ENCODE assay signal across 11 cellular contexts in the genomic region with DNA sequence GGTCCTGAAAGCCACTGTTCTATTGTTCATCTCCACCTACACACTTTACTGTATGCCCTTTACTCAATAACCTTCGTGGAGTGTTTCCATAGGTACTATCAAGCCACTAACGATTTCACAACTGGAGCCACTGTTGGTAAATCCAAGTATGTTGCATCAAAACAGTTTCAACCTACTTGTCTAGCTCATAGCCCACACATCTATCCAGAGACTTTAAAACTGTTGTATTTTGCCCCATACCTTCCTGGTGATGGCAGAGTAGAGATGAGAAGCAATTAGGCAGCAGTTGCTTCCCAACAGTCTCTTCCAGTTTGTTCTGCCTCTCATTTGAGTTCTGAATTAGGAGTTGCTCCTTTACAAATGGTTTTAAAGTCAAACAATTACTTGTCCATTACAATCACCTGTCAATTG. TPM values are rescaled to one million over a fixed set of nuclear protein-coding genes. Genes with fewer than 3 reads are reported as not detected.
A peak's percentile ranks its signal among the peaks of the same experiment; 100 is the strongest.
DNase-seq lines count a peak whose midpoint lies in the region; ATAC-seq and TF ChIP-seq lines count a peak whose summit lies in the region.
"Had no signal": no experiment of that assay in that cellular context is flagged by ENCODE, and none has a peak within 500 bp of the region (broad histone marks: within the 10 kb centered on the region; RNA-seq: fewer than 3 reads in every experiment).

No MANE protein-coding gene starts in this region.

- peaks cover 18% of the 10 kb centered on the region for H3F3A ChIP-seq in neural progenitor cell (ENCODE audit: low read depth)

- peak overlapping the region; percentile 98 for H3K27ac Mint-ChIP-seq in neural progenitor cell
- no peak overlapping the region for H3K27ac Mint-ChIP-seq in CD14-positive monocyte

- H3K27ac ChIP-seq in AG04450 (ENCODE audit: low read depth, low read length) (peak overlapping the region; percentile 78), RWPE2 (ENCODE audit: poor library complexity, severe bottlenecking) (no peak overlapping the region), neural progenitor cell (no peak overlapping the region)

- H3K79me2 ChIP-seq in neural progenitor cell (ENCODE audit: low read depth) = no peaks in the 10 kb centered on the region

- POLR2A ChIA-PET in AG04450 (lab: Yijun Ruan, JAX) = interaction anchor here (1.1 kb wide), 1 partner anchor 9 kb away, joined by 3 read pairs; the partner anchor contains the start of gene CNOT8

- CTCF ChIA-PET in AG04450 (lab: Charles Lee) = interaction anchor here (0.8 to 2.4 kb wide), 2 partner anchors 12 to 199 kb away, joined by 3 to 9 read pairs; no protein-coding TSS in a partner anchor

- peak overlapping the region; percentile 79 for H3K4me2 ChIP-seq in neural progenitor cell

- H3K4me1 ChIP-seq in RWPE2 (ENCODE audit: insufficient read depth, poor library complexity, severe bottlenecking) (peaks cover 6% of the 10 kb centered on the region), neural progenitor cell (peaks cover 6% of the 10 kb centered on the region)

- TF ChIP-seq CTCF in AG04450 (IDR thresholded peaks at IDR 0.05; ENCODE audit: low read depth, low read length) = 0 out of 2 replicates have a peak, but pooled peaks have one; percentile 9
- TF ChIP-seq CTCF in RWPE2 (IDR thresholded peaks at IDR 0.05; ENCODE audit: poor library complexity, severe bottlenecking) = no peak
- no peak for TF ChIP-seq CTCF in neural progenitor cell (IDR thresholded peaks at IDR 0.05)
- no peak for TF ChIP-seq CTCF in CD14-positive monocyte (IDR thresholded peaks at IDR 0.05)

- H3K9ac ChIP-seq in neural progenitor cell = no peak overlapping the region

- H3K9me3 Mint-ChIP-seq in neural progenitor cell (no peaks in the 10 kb centered on the region), CD14-positive monocyte (peaks cover 0 to 2% (median 0%) of the 10 kb centered on the region in 7 donors)

- no peaks in the 10 kb centered on the region for H3K36me3 ChIP-seq in RWPE2 (ENCODE audit: low read depth)
- H3K36me3 ChIP-seq in neural progenitor cell = no peaks in the 10 kb centered on the region

- H3K27me3 Mint-ChIP-seq in neural progenitor cell (ENCODE audit: insufficient read depth, low read depth) (peaks cover 2% of the 10 kb centered on the region), CD14-positive monocyte (ENCODE audit: low read depth in 3 of 3) (peaks cover 0 to 2% (median 0%) of the 10 kb centered on the region in 3 donors)

- peak overlapping the region; percentile 83 for H2AFZ ChIP-seq in neural progenitor cell (replicated peaks)

- no peak for DNase-seq in AG04450 (ENCODE audit: low read depth, low spot score)
- no peak for DNase-seq in RWPE2 (ENCODE audit: low spot score)
- DNase-seq in fibroblast of gingiva (ENCODE audit: low read depth) = peak; percentile 69
- no peak for DNase-seq in neural progenitor cell (ENCODE audit: low spot score)
- no peak for DNase-seq in HuH-7 (ENCODE audit: low spot score)
- DNase-seq in CD14-positive monocyte (ENCODE audit: low spot score) = no peak
- DNase-seq in NCI-H2171 treated with DMSO at 0.1 percent for 48 hours (lab: John Stamatoyannopoulos, UW) = no peak
- DNase-seq: activated CD4-positive, alpha-beta T cell treated with anti-CD3 and anti-CD28 coated beads for 1 hour; glutamatergic neuron; NCI-H146 had no signal

- H4K20me1 ChIP-seq in neural progenitor cell (ENCODE audit: low read depth) = no peaks in the 10 kb centered on the region

- intact Hi-C loops in CD14-positive monocyte (cut with micrococcal nuclease) = loop anchor here in 1 of 2 donors (10.0 kb wide), 1 partner anchor 165 kb away; no protein-coding TSS in a partner anchor

- no peaks in the 10 kb centered on the region for H3K27me3 ChIP-seq in AG04450 (ENCODE audit: control insufficient read depth, insufficient read depth, low read length)
- no peaks in the 10 kb centered on the region for H3K27me3 ChIP-seq in RWPE2 (ENCODE audit: insufficient read depth, poor library complexity, severe bottlenecking)
- H3K27me3 ChIP-seq in neural progenitor cell = no peaks in the 10 kb centered on the region

- H3K9me3 ChIP-seq in AG04450 (ENCODE audit: control insufficient read depth, insufficient read depth, low read length) (no peaks in the 10 kb centered on the region), RWPE2 (ENCODE audit: severe bottlenecking) (no peaks in the 10 kb centered on the region), neural progenitor cell (ENCODE audit: low read depth) (no peaks in the 10 kb centered on the region)

- ATAC-seq in RWPE2 (ENCODE audit: low read depth) = peak; percentile 40
- no peak for ATAC-seq in HG02852 (IDR thresholded peaks at IDR 0.05; ENCODE audit: unreplicated experiment)

- H3K36me3 Mint-ChIP-seq in neural progenitor cell = peaks cover 1% of the 10 kb centered on the region
- H3K36me3 Mint-ChIP-seq in CD14-positive monocyte = no peaks in the 10 kb centered on the region

- H3K4me3 ChIP-seq in AG04450 (ENCODE audit: low read depth, low read length) = peak overlapping the region; percentile 92
- no peak overlapping the region for H3K4me3 ChIP-seq in RWPE2 (ENCODE audit: severe bottlenecking)
- peak overlapping the region; percentile 47 for H3K4me3 ChIP-seq in neural progenitor cell

- H3K4me1 Mint-ChIP-seq in neural progenitor cell = peaks cover 25% of the 10 kb centered on the region
- H3K4me1 Mint-ChIP-seq in CD14-positive monocyte = peaks cover 23% of the 10 kb centered on the region

- H3K4me3 Mint-ChIP-seq in neural progenitor cell = peak overlapping the region; percentile 90
- H3K4me3 Mint-ChIP-seq in CD14-positive monocyte = peak overlapping the region in 1 of 2 donors; percentile 94

RNA-seq across cellular contexts. Expression of gene FAXDC2, which starts 0.6 kb away (rescaled TPM):
- polyA plus RNA-seq in AG04450 (2011; rRNA removed) = 21.1 and 22.7 TPM in 2 replicates
- 23.6 and 24.9 TPM in 2 replicates for polyA minus RNA-seq in AG04450 (2011; rRNA and poly(A)+ RNA removed)
- 7.3 and 9.2 TPM in 2 replicates for total RNA-seq in neural progenitor cell (ENCODE audit: low replicate concordance)
- under 1 TPM; 0.30 to 0.60 TPM for polyA plus RNA-seq in CD14-positive monocyte

RNA-seq across cellular contexts. Expression of gene CNOT8, which starts 8.6 kb away (rescaled TPM):
- 41.0 and 51.8 TPM in 2 replicates for polyA plus RNA-seq in AG04450 (2011; rRNA removed)
- polyA minus RNA-seq in AG04450 (2011; rRNA and poly(A)+ RNA removed) = 30.5 and 31.3 TPM in 2 replicates
- 81.8 and 90.8 TPM in 2 replicates for total RNA-seq in neural progenitor cell (ENCODE audit: low replicate concordance)
- 100 to 1,000 TPM; 147 to 160 TPM for polyA plus RNA-seq in CD14-positive monocyte

Comparison
In these comparisons a context has a peak if more than half of its experiments do, and no peak if none do; other contexts are left out.
1. RNA of gene FAXDC2, which starts 0.6 kb away (polyA plus RNA-seq): 21.1 to 22.7 TPM in AG04450; 0.30 to 0.60 TPM in CD14-positive monocyte; every median in the first group is over 10 times any median in the second.